Comparison of ENCODE assay signal across 15 cellular contexts in the genomic region with DNA sequence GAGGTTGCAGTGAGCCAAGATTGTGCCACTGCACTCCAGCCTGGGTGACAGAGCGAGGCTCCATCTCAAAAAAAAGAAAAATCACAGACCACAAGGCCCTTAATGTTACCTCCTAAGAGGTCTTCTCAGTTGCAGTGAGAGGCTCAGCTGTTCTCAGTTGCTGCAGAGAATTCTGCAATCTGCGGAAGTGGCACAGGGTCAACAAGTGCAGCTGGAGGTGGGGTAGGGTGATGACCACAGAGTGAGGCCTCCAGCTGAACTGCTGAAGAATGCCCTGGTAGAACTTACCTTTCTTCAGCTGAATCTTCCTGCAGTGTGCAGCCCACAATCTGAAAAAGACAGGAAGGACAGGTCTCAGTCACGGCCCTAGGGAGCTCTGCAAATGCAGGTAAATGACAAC. TPM values are rescaled to one million over a fixed set of nuclear protein-coding genes. Genes with fewer than 3 reads are reported as not detected.
DNase-seq lines count a peak whose midpoint lies in the region; ATAC-seq and TF ChIP-seq lines count a peak whose summit lies in the region.
"Had no signal": no experiment of that assay in that cellular context is flagged by ENCODE, and none has a peak within 500 bp of the region (broad histone marks: within the 10 kb centered on the region; RNA-seq: fewer than 3 reads in every experiment).

No MANE protein-coding gene starts in this region.

- peak overlapping the region; percentile 56 to 77 (median 66) for H3K4me3 Mint-ChIP-seq in CD4-positive, CD25-positive, alpha-beta regulatory T cell
- H3K4me3 Mint-ChIP-seq: CD8-positive, alpha-beta T cell had no signal

- peaks cover 65% of the 10 kb centered on the region for H3K4me1 ChIP-seq in CD4-positive, CD25-positive, alpha-beta regulatory T cell (ENCODE audit: control insufficient read depth, insufficient read depth, low read length, poor library complexity, severe bottlenecking)
- H3K4me1 ChIP-seq: Caco-2, HAP-1 had no signal

- peak overlapping the region; percentile 37 for H3K4me3 ChIP-seq in CD4-positive, CD25-positive, alpha-beta regulatory T cell (ENCODE audit: low read depth, low read length)
- H3K4me3 ChIP-seq: BLaER1 treated with 17β-estradiol and CSF1 and Interleukin-3, amounts not matched to agents 10 nM and 100 nM; HAP-1 had no signal

- H3K9me3 ChIP-seq in CD4-positive, CD25-positive, alpha-beta regulatory T cell (ENCODE audit: control insufficient read depth in 2 of 2, low read length in 2 of 2) = no peaks in the 10 kb centered on the region
- H3K9me3 ChIP-seq: BLaER1 treated with 17β-estradiol and CSF1 and Interleukin-3, amounts not matched to agents 10 nM and 100 nM; Caco-2; HAP-1 had no signal

- peaks cover 12 to 67% (median 43%) of the 10 kb centered on the region in 4 donors for H3K4me1 Mint-ChIP-seq in CD4-positive, CD25-positive, alpha-beta regulatory T cell

- no peaks in the 10 kb centered on the region for H3K27me3 ChIP-seq in CD4-positive, CD25-positive, alpha-beta regulatory T cell (ENCODE audit: control insufficient read depth, insufficient read depth, low read length)
- H3K27me3 ChIP-seq: BLaER1 treated with 17β-estradiol and CSF1 and Interleukin-3, amounts not matched to agents 10 nM and 100 nM had no signal

- H3K27ac ChIP-seq in CD4-positive, CD25-positive, alpha-beta regulatory T cell (ENCODE audit: insufficient read depth, low read length, poor library complexity, severe bottlenecking) = peak overlapping the region; percentile 37

- intact Hi-C loops in Right ventricle myocardium superior (cut with DNase I) = loop anchor here (10.0 kb wide), 1 partner anchor 106 kb away; no protein-coding TSS in a partner anchor

- peaks cover 58% of the 10 kb centered on the region for H3K36me3 Mint-ChIP-seq in CD4-positive, CD25-positive, alpha-beta regulatory T cell

- no peak for DNase-seq in CD4-positive, CD25-positive, alpha-beta regulatory T cell
- peak; percentile 38 for DNase-seq in GF-D8 (lab: John Stamatoyannopoulos, UW)
- peak; percentile 9 for DNase-seq in T-helper 22 cell (ENCODE audit: low read depth)
- DNase-seq in mesenteric fat pad (ENCODE audit: low spot score) = peak; percentile 37
- no peak for DNase-seq in Right ventricle myocardium superior
- no peak for DNase-seq in OCI-M1 (lab: John Stamatoyannopoulos, UW)
- DNase-seq: ACHN; Caco-2; CD8-positive, alpha-beta T cell; DND-41; GDM1 had no signal

- peaks cover 0 to 1% (median 0%) of the 10 kb centered on the region in 7 donors for H3K9me3 Mint-ChIP-seq in CD4-positive, CD25-positive, alpha-beta regulatory T cell
- H3K9me3 Mint-ChIP-seq: CD8-positive, alpha-beta T cell had no signal

- peak overlapping the region in 1 of 3 donors; percentile 59 for H3K27ac Mint-ChIP-seq in CD4-positive, CD25-positive, alpha-beta regulatory T cell
- H3K27ac Mint-ChIP-seq: CD8-positive, alpha-beta T cell had no signal

- H3K27me3 Mint-ChIP-seq in CD4-positive, CD25-positive, alpha-beta regulatory T cell = no peaks in the 10 kb centered on the region

- ATAC-seq in CD4-positive, CD25-positive, alpha-beta regulatory T cell (ENCODE audit: low read depth in 2 of 2) = peak in 1 of 2 donors; percentile 9
- no peak for ATAC-seq in Right ventricle myocardium superior (ENCODE audit: poor library complexity)
- no peak for ATAC-seq in SK-N-SH treated with all-trans-retinoic acid at 6 μM for 48 hours
- no peak for ATAC-seq in HG03196 (IDR thresholded peaks at IDR 0.05; ENCODE audit: unreplicated experiment)
- ATAC-seq: CD8-positive, alpha-beta T cell had no signal

- peaks cover 79% of the 10 kb centered on the region for H3K36me3 ChIP-seq in CD4-positive, CD25-positive, alpha-beta regulatory T cell (ENCODE audit: control insufficient read depth, insufficient read depth, low read length)

TF ChIP-seq in SK-N-SH treated with all-trans-retinoic acid at 6 μM for 48 hours, 23 proteins besides CTCF, POLR2A, EP300 and RAD21 (continues in another document):
- TF ChIP-seq ZC3H10 (CRISPR knock-in tag; IDR thresholded peaks at IDR 0.05) (no peak), CREB5 (CRISPR knock-in tag; IDR thresholded peaks at IDR 0.05; ENCODE audit: low read depth) (no peak), ISL1 (CRISPR knock-in tag; IDR thresholded peaks at IDR 0.05) (no peak), RARB (CRISPR knock-in tag; IDR thresholded peaks at IDR 0.05) (no peak), ZNF70 (CRISPR knock-in tag; IDR thresholded peaks at IDR 0.05) (no peak), ZFP3 (CRISPR knock-in tag; IDR thresholded peaks at IDR 0.05) (no peak), OSR1 (CRISPR knock-in tag; IDR thresholded peaks at IDR 0.05) (no peak), SNAI2 (CRISPR knock-in tag; IDR thresholded peaks at IDR 0.05) (no peak), ZFP30 (CRISPR knock-in tag; IDR thresholded peaks at IDR 0.05) (no peak), TCF4 (CRISPR knock-in tag; IDR thresholded peaks at IDR 0.05; ENCODE audit: borderline replicate concordance) (no peak), ZNF8 (CRISPR knock-in tag; IDR thresholded peaks at IDR 0.05) (no peak)
- TF ChIP-seq, protein P1, sequence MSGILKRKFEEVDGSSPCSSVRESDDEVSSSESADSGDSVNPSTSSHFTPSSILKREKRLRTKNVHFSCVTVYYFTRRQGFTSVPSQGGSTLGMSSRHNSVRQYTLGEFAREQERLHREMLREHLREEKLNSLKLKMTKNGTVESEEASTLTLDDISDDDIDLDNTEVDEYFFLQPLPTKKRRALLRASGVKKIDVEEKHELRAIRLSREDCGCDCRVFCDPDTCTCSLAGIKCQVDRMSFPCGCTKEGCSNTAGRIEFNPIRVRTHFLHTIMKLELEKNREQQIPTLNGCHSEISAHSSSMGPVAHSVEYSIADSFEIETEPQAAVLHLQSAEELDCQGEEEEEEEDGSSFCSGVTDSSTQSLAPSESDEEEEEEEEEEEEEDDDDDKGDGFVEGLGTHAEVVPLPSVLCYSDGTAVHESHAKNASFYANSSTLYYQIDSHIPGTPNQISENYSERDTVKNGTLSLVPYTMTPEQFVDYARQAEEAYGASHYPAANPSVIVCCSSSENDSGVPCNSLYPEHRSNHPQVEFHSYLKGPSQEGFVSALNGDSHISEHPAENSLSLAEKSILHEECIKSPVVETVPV (CRISPR knock-in tag; IDR thresholded peaks at IDR 0.05) = no peak
- TF ChIP-seq, protein P2, sequence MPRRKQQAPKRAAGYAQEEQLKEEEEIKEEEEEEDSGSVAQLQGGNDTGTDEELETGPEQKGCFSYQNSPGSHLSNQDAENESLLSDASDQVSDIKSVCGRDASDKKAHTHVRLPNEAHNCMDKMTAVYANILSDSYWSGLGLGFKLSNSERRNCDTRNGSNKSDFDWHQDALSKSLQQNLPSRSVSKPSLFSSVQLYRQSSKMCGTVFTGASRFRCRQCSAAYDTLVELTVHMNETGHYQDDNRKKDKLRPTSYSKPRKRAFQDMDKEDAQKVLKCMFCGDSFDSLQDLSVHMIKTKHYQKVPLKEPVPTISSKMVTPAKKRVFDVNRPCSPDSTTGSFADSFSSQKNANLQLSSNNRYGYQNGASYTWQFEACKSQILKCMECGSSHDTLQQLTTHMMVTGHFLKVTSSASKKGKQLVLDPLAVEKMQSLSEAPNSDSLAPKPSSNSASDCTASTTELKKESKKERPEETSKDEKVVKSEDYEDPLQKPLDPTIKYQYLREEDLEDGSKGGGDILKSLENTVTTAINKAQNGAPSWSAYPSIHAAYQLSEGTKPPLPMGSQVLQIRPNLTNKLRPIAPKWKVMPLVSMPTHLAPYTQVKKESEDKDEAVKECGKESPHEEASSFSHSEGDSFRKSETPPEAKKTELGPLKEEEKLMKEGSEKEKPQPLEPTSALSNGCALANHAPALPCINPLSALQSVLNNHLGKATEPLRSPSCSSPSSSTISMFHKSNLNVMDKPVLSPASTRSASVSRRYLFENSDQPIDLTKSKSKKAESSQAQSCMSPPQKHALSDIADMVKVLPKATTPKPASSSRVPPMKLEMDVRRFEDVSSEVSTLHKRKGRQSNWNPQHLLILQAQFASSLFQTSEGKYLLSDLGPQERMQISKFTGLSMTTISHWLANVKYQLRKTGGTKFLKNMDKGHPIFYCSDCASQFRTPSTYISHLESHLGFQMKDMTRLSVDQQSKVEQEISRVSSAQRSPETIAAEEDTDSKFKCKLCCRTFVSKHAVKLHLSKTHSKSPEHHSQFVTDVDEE (CRISPR knock-in tag; IDR thresholded peaks at IDR 0.05) = no peak

RNA-seq across cellular contexts. Expression of gene CNTNAP1, which starts 26.3 kb away (rescaled TPM):
- 54.9 TPM for total RNA-seq in CD4-positive, CD25-positive, alpha-beta regulatory T cell
- polyA plus RNA-seq in CD4-positive, CD25-positive, alpha-beta regulatory T cell = 1 to 10 TPM in 3 of 4 donors, under 1 TPM in 1; 0.94 to 1.7 (median 1.4) TPM
- total RNA-seq in mesenteric fat pad = 3.7 TPM
- 4.2 TPM for total RNA-seq in Right ventricle myocardium superior

RNA-seq across cellular contexts. Expression of gene CCR10, which starts 26.9 kb away (rescaled TPM):
- total RNA-seq in CD4-positive, CD25-positive, alpha-beta regulatory T cell = 20.6 TPM
- 100 to 1,000 TPM in 1 of 4 donors, 10 to 100 TPM in 3; 45.2 to 133 (median 63.9) TPM for polyA plus RNA-seq in CD4-positive, CD25-positive, alpha-beta regulatory T cell
- total RNA-seq in mesenteric fat pad (1.2 TPM), Right ventricle myocardium superior (1.0 TPM)

RNA-seq across cellular contexts. Expression of gene PLEKHH3, which starts 31.8 kb away (rescaled TPM):
- 4.8 TPM for total RNA-seq in CD4-positive, CD25-positive, alpha-beta regulatory T cell
- 1 to 10 TPM in 1 of 4 donors, under 1 TPM in 3; 0.38 to 1.1 (median 0.66) TPM for polyA plus RNA-seq in CD4-positive, CD25-positive, alpha-beta regulatory T cell
- total RNA-seq in mesenteric fat pad (16.8 TPM), Right ventricle myocardium superior (27.5 TPM)

RNA-seq across cellular contexts. Expression of gene EZH1, which starts 36.3 kb away (rescaled TPM):
- 123 TPM for total RNA-seq in CD4-positive, CD25-positive, alpha-beta regulatory T cell
- polyA plus RNA-seq in CD4-positive, CD25-positive, alpha-beta regulatory T cell = 10 to 100 TPM; 38.7 to 57.9 (median 49.5) TPM
- total RNA-seq in mesenteric fat pad (50.5 TPM), Right ventricle myocardium superior (47.2 TPM)

RNA-seq across cellular contexts. Expression of gene TUBG2, which starts 49.5 kb away (rescaled TPM):
- 13.7 TPM for total RNA-seq in CD4-positive, CD25-positive, alpha-beta regulatory T cell
- polyA plus RNA-seq in CD4-positive, CD25-positive, alpha-beta regulatory T cell = 1 to 10 TPM; 2.8 to 4.0 (median 3.8) TPM
- total RNA-seq in mesenteric fat pad (17.6 TPM), Right ventricle myocardium superior (12.4 TPM)

Comparison
In these comparisons a context has a peak if more than half of its experiments do, and no peak if none do; other contexts are left out.
1. DNase-seq: peak in GF-D8 (single experiment), T-helper 22 cell (single experiment) and mesenteric fat pad (single experiment); none in CD4-positive, CD25-positive, alpha-beta regulatory T cell (0 of 3), Right ventricle myocardium superior (single experiment) and OCI-M1 (single experiment).
2. RNA of gene CNTNAP1, which starts 26.3 kb away (total RNA-seq): 54.9 TPM in CD4-positive, CD25-positive, alpha-beta regulatory T cell (single experiment); 4.2 TPM in Right ventricle myocardium superior (single experiment) and 3.7 TPM in mesenteric fat pad (single experiment); every median in the first group is over 10 times any median in the second.